34 cellular contexts compared by ENCODE assay signal in genomic region chr12:26771861-26772260, GRCh38.
"Had no signal": no experiment of that assay in that cellular context is flagged by ENCODE, and none has a peak within 500 bp of the region (broad histone marks: within the 10 kb centered on the region; RNA-seq: fewer than 3 reads in every experiment).

No MANE protein-coding gene starts in this region.

- H3K4me2 ChIP-seq: KMS-11 had no signal

- H3K9me3 ChIP-seq: MG63 had no signal

- H3K36me3 ChIP-seq: MG63 had no signal

- H3K27me3 ChIP-seq: MG63 had no signal

- H3K4me3 ChIP-seq: MG63 had no signal

- DNase-seq: Karpas-422, Kasumi-1, MG63, MM.1S, MV-4-11, NCI-H1048, NCI-H1092, NCI-H1092 treated with DMSO at 0.1 percent for 48 hours, NCI-H1105, NCI-H1105 treated with DMSO at 0.1 percent for 48 hours, NCI-H1417, NCI-H1417 treated with DMSO at 0.1 percent for 48 hours, NCI-H1436, NCI-H1436 treated with DMSO at 0.1 percent for 48 hours, NCI-H146, NCI-H1694, NCI-H1694 treated with DMSO at 0.1 percent for 48 hours, NCI-H187, NCI-H187 treated with DMSO at 0.1 percent for 48 hours, NCI-H1930, NCI-H2029, NCI-H2029 treated with DMSO at 0.1 percent for 48 hours, NCI-H2081, NCI-H2081 treated with DMSO at 0.1 percent for 48 hours, NCI-H2107, NCI-H2171, NCI-H2171 treated with DMSO at 0.1 percent for 48 hours, NCI-H2227 treated with DMSO at 0.1 percent for 48 hours, NCI-H226, NCI-H345, NCI-H446, NCI-H446 treated with DMSO at 0.1 percent for 48 hours, NCI-H510A had no signal

- H3K27ac ChIP-seq: KMS-11 had no signal

- H3K9ac ChIP-seq: KMS-11 had no signal
